ENCODE assay signal across 9 cellular contexts in genomic region chr7:143258830-143259229, GRCh38. TPM values are rescaled to one million over a fixed set of nuclear protein-coding genes. Genes with fewer than 3 reads are reported as not detected.
DNase-seq lines count a peak whose midpoint lies in the region; ATAC-seq and FAIRE-seq lines count a peak whose summit lies in the region.
"Had no signal": no experiment of that assay in that cellular context is flagged by ENCODE, and none has a peak within 500 bp of the region (broad histone marks: within the 10 kb centered on the region; RNA-seq: fewer than 3 reads in every experiment).

No MANE protein-coding gene starts in this region.

- no peak overlapping the region for H3K27ac ChIP-seq in small intestine (ENCODE audit: low read depth in 1 of 2, low read length in 1 of 2)

- no peak overlapping the region for H3K4me3 ChIP-seq in small intestine (ENCODE audit: low read depth in 1 of 2, low read length in 2 of 2)

- H3K36me3 Mint-ChIP-seq in activated CD4-positive, alpha-beta T cell treated with anti-CD3 and anti-CD28 coated beads, Interleukin-2, amount 10 ng/mL, durations not matched to agents 7 days and 5 days (ENCODE audit: low read depth): peaks cover 27% of the 10 kb centered on the region
- H3K36me3 Mint-ChIP-seq in activated naive CD4-positive, alpha-beta T cell treated with anti-CD3 and anti-CD28 coated beads, Interleukin-2, amount 50 U/mL, for 24 hours: peaks cover 3% of the 10 kb centered on the region

- peak; percentile 43 for DNase-seq in activated CD4-positive, alpha-beta T cell treated with anti-CD3 and anti-CD28 coated beads, Interleukin-2, amount 10 ng/mL, durations not matched to agents 7 days and 5 days
- no peak for DNase-seq in activated CD4-positive, alpha-beta T cell treated with anti-CD3 and anti-CD28 coated beads for 1 hour
- DNase-seq in small intestine (peak; percentile 52), T1000 (lab: John Stamatoyannopoulos, UW) (no peak), RKO (ENCODE audit: low spot score) (no peak)
- DNase-seq: HFFc6 had no signal

- peak overlapping the region; percentile 42 for H3K4me3 Mint-ChIP-seq in activated CD4-positive, alpha-beta T cell treated with anti-CD3 and anti-CD28 coated beads, Interleukin-2, amount 10 ng/mL, durations not matched to agents 7 days and 5 days
- H3K4me3 Mint-ChIP-seq in activated naive CD4-positive, alpha-beta T cell treated with anti-CD3 and anti-CD28 coated beads, Interleukin-2, amount 50 U/mL, for 24 hours: peak overlapping the region; percentile 85
- H3K4me3 Mint-ChIP-seq: HFFc6 had no signal

- peaks cover 72% of the 10 kb centered on the region for H3K4me1 Mint-ChIP-seq in activated CD4-positive, alpha-beta T cell treated with anti-CD3 and anti-CD28 coated beads, Interleukin-2, amount 10 ng/mL, durations not matched to agents 7 days and 5 days
- peaks cover 68% of the 10 kb centered on the region for H3K4me1 Mint-ChIP-seq in activated naive CD4-positive, alpha-beta T cell treated with anti-CD3 and anti-CD28 coated beads, Interleukin-2, amount 50 U/mL, for 24 hours

- H3K27ac Mint-ChIP-seq in activated CD4-positive, alpha-beta T cell treated with anti-CD3 and anti-CD28 coated beads, Interleukin-2, amount 10 ng/mL, durations not matched to agents 7 days and 5 days: peak overlapping the region; percentile 87
- H3K27ac Mint-ChIP-seq in activated naive CD4-positive, alpha-beta T cell treated with anti-CD3 and anti-CD28 coated beads, Interleukin-2, amount 50 U/mL, for 24 hours: peak overlapping the region; percentile 97
- H3K27ac Mint-ChIP-seq: HFFc6 had no signal

- no peaks in the 10 kb centered on the region for H3K36me3 ChIP-seq in small intestine (ENCODE audit: control insufficient read depth in 2 of 2, insufficient read depth in 2 of 2, low read length in 2 of 2)

- CTCF ChIA-PET in activated CD4-positive, alpha-beta T cell treated with anti-CD3 and anti-CD28 coated beads, Interleukin-2, amount 10 ng/mL, durations not matched to agents 7 days and 5 days (lab: Charles Lee): interaction anchor here (0.8 to 4.8 kb wide), 4 partner anchors 8 to 46 kb away, joined by 3 to 21 read pairs (median 4); no protein-coding TSS in a partner anchor

- H3K9me3 ChIP-seq in small intestine (ENCODE audit: control insufficient read depth, low read depth): no peaks in the 10 kb centered on the region

- ATAC-seq in HG03025 (IDR thresholded peaks at IDR 0.05; ENCODE audit: low FRiP score, unreplicated experiment): peak; percentile 41
- ATAC-seq in HG03196 (IDR thresholded peaks at IDR 0.05; ENCODE audit: unreplicated experiment): no peak

- H3K27me3 Mint-ChIP-seq in activated CD4-positive, alpha-beta T cell treated with anti-CD3 and anti-CD28 coated beads, Interleukin-2, amount 10 ng/mL, durations not matched to agents 7 days and 5 days: no peaks in the 10 kb centered on the region
- H3K27me3 Mint-ChIP-seq in activated naive CD4-positive, alpha-beta T cell treated with anti-CD3 and anti-CD28 coated beads, Interleukin-2, amount 50 U/mL, for 24 hours: no peaks in the 10 kb centered on the region

- POLR2A ChIA-PET in activated CD4-positive, alpha-beta T cell treated with anti-CD3 and anti-CD28 coated beads, Interleukin-2, amount 10 ng/mL, durations not matched to agents 7 days and 5 days (lab: Charles Lee): interaction anchor here (1.1 kb wide), 1 partner anchor 15 kb away, joined by 3 read pairs; no protein-coding TSS in a partner anchor

- peaks cover 0 to 5% of the 10 kb centered on the region in 2 donors for H3K4me1 ChIP-seq in small intestine (ENCODE audit: control insufficient read depth in 2 of 2, insufficient read depth in 1 of 2, low read depth in 1 of 2, low read length in 1 of 2)

- WGBS in small intestine, 3 donors: 4 to 15% (median 8%) methylated on average over 2 of the region's 2 CpGs

- no peaks in the 10 kb centered on the region for H3K27me3 ChIP-seq in small intestine (ENCODE audit: control insufficient read depth in 2 of 2, insufficient read depth in 2 of 2, low read length in 2 of 2)

- no peak for FAIRE-seq in small intestine (lab: Jason Lieb, UNC)

- peaks cover 13% of the 10 kb centered on the region for H3K9me3 Mint-ChIP-seq in activated CD4-positive, alpha-beta T cell treated with anti-CD3 and anti-CD28 coated beads, Interleukin-2, amount 10 ng/mL, durations not matched to agents 7 days and 5 days
- no peaks in the 10 kb centered on the region for H3K9me3 Mint-ChIP-seq in activated naive CD4-positive, alpha-beta T cell treated with anti-CD3 and anti-CD28 coated beads, Interleukin-2, amount 50 U/mL, for 24 hours
- H3K9me3 Mint-ChIP-seq: HFFc6 had no signal

RNA-seq across cellular contexts. Expression of gene GSTK1, which starts 4.4 kb away (rescaled TPM):
- total RNA-seq in activated CD4-positive, alpha-beta T cell treated with anti-CD3 and anti-CD28 coated beads, Interleukin-2, amount 10 ng/mL, durations not matched to agents 7 days and 5 days: 100 to 1,000 TPM; 370 to 419 TPM
- 100 to 1,000 TPM; 250 to 450 (median 309) TPM for polyA plus RNA-seq in small intestine

RNA-seq across cellular contexts. Expression of gene TMEM139, which starts 25.9 kb away (rescaled TPM):
- total RNA-seq in activated CD4-positive, alpha-beta T cell treated with anti-CD3 and anti-CD28 coated beads, Interleukin-2, amount 10 ng/mL, durations not matched to agents 7 days and 5 days: under 1 TPM; 0.29 to 0.57 TPM
- polyA plus RNA-seq in small intestine: 100 to 1,000 TPM in 1 of 3 donors, 10 to 100 TPM in 2; 35.4 to 127 (median 97.5) TPM

RNA-seq across cellular contexts. Expression of gene CASP2, which starts 29.3 kb away (rescaled TPM):
- 100 to 1,000 TPM; 102 to 125 TPM for total RNA-seq in activated CD4-positive, alpha-beta T cell treated with anti-CD3 and anti-CD28 coated beads, Interleukin-2, amount 10 ng/mL, durations not matched to agents 7 days and 5 days
- 10 to 100 TPM in 1 of 3 donors, 1 to 10 TPM in 2; 4.9 to 10.9 (median 7.2) TPM for polyA plus RNA-seq in small intestine

RNA-seq across cellular contexts. Expression of gene TAS2R40, which starts 37.0 kb away (rescaled TPM):
- total RNA-seq in activated CD4-positive, alpha-beta T cell treated with anti-CD3 and anti-CD28 coated beads, Interleukin-2, amount 10 ng/mL, durations not matched to agents 7 days and 5 days: not detected
- polyA plus RNA-seq in small intestine: not detected
- total RNA-seq: HFFc6 had no signal

RNA-seq across cellular contexts. Expression of gene CLCN1, which starts 57.1 kb away (rescaled TPM):
- total RNA-seq in activated CD4-positive, alpha-beta T cell treated with anti-CD3 and anti-CD28 coated beads, Interleukin-2, amount 10 ng/mL, durations not matched to agents 7 days and 5 days: under 1 TPM in 1 of 2 experiments, not detected in 1; 0.06 TPM
- under 1 TPM in 1 of 3 donors, not detected in 2; 0.19 TPM for polyA plus RNA-seq in small intestine
- total RNA-seq: HFFc6 had no signal

Comparison
In these comparisons a context has a peak if more than half of its experiments do, and no peak if none do; other contexts are left out.
1. DNase-seq: peak in activated CD4-positive, alpha-beta T cell treated with anti-CD3 and anti-CD28 coated beads, Interleukin-2, amount 10 ng/mL, durations not matched to agents 7 days and 5 days (single experiment) and small intestine (single experiment); none in activated CD4-positive, alpha-beta T cell treated with anti-CD3 and anti-CD28 coated beads for 1 hour (single experiment), T1000 (single experiment) and RKO (single experiment).